ENCODE assay signal across 22 cellular contexts in the genomic region with DNA sequence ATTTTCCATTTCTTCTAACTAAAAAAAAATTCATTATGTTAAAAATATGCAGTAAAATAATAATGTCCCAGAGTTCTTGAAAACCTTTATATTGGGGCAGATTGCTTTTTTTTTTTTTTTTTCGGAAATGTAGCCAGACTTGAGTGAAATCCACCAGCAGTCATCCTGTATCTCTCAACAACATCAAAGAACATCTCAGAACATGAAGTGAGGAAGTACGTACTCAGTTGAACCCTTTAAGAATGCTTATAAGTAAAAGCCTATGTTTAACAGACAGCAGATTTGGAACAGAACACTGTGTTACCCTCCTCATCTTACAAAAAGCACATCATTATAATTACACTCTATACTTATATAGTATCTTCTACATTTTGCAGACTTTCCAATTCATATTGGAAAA. TPM values are rescaled to one million over a fixed set of nuclear protein-coding genes. Genes with fewer than 3 reads are reported as not detected.
DNase-seq lines count a peak whose midpoint lies in the region; ATAC-seq and TF ChIP-seq lines count a peak whose summit lies in the region.
"Had no signal": no experiment of that assay in that cellular context is flagged by ENCODE, and none has a peak within 500 bp of the region (broad histone marks: within the 10 kb centered on the region; RNA-seq: fewer than 3 reads in every experiment).

No MANE protein-coding gene starts in this region.

- H3K79me2 ChIP-seq in KMS-11 (ENCODE audit: insufficient read depth, low read depth), result peaks cover 100% of the 10 kb centered on the region

- POLR2A ChIA-PET in activated CD8-positive, alpha-beta T cell treated with anti-CD3 and anti-CD28 coated beads for 36 hours (lab: Charles Lee), result interaction anchor here (1.0 kb wide), 1 partner anchor 8 kb away, joined by 3 read pairs; no protein-coding TSS in a partner anchor
- POLR2A ChIA-PET in activated CD8-positive, alpha-beta T cell treated with anti-CD3 and anti-CD28 coated beads, Interleukin-2, amount 10 ng/mL, durations not matched to agents 7 days and 5 days (lab: Charles Lee), result no interaction called here
- POLR2A ChIA-PET in activated CD4-positive, alpha-beta memory T cell treated with anti-CD3 and anti-CD28 coated beads, Interleukin-2, amount 10 ng/mL, durations not matched to agents 7 days and 5 days (lab: Charles Lee), result interaction anchor here (1.0 to 1.2 kb wide), 4 partner anchors 8 to 26 kb away, joined by 3 to 9 read pairs (median 4); no protein-coding TSS in a partner anchor
- POLR2A ChIA-PET in naive thymus-derived CD8-positive, alpha-beta T cell (lab: Charles Lee), result interaction anchor here (0.6 to 1.1 kb wide), 3 partner anchors 23 to 396 kb away, joined by 3 to 5 read pairs (median 4); no protein-coding TSS in a partner anchor

- peaks cover 19% of the 10 kb centered on the region for H3K36me3 Mint-ChIP-seq in activated CD8-positive, alpha-beta T cell treated with anti-CD3 and anti-CD28 coated beads for 36 hours (ENCODE audit: low read depth)
- peaks cover 9% of the 10 kb centered on the region for H3K36me3 Mint-ChIP-seq in activated CD8-positive, alpha-beta T cell treated with anti-CD3 and anti-CD28 coated beads, Interleukin-2, amount 10 ng/mL, durations not matched to agents 7 days and 5 days (ENCODE audit: low read depth)
- peaks cover 46% of the 10 kb centered on the region for H3K36me3 Mint-ChIP-seq in activated CD4-positive, alpha-beta memory T cell treated with anti-CD3 and anti-CD28 coated beads, Interleukin-2, amount 10 ng/mL, durations not matched to agents 7 days and 5 days (ENCODE audit: low read depth)
- H3K36me3 Mint-ChIP-seq in naive thymus-derived CD8-positive, alpha-beta T cell, result peaks cover 0 to 5% (median 0%) of the 10 kb centered on the region in 3 donors

- ATAC-seq in activated CD8-positive, alpha-beta T cell treated with anti-CD3 and anti-CD28 coated beads for 36 hours, result no peak
- no peak for ATAC-seq in activated CD8-positive, alpha-beta T cell treated with anti-CD3 and anti-CD28 coated beads, Interleukin-2, amount 10 ng/mL, durations not matched to agents 7 days and 5 days
- ATAC-seq in naive thymus-derived CD8-positive, alpha-beta T cell, result peak; percentile 27 to 78
- ATAC-seq in GM21786 (IDR thresholded peaks at IDR 0.05; ENCODE audit: unreplicated experiment) (no peak), HG02840 (IDR thresholded peaks at IDR 0.05; ENCODE audit: low FRiP score, unreplicated experiment) (no peak)
- ATAC-seq: A549; activated naive CD4-positive, alpha-beta T cell treated with anti-CD3 and anti-CD28 coated beads, Interleukin-2, amount 50 U/mL, for 72 hours; GM12878 had no signal

- peaks cover 9% of the 10 kb centered on the region; the same call in 1 of the 2 replicates for H3K36me3 ChIP-seq in KMS-11 (ENCODE audit: insufficient read depth)

- no peak overlapping the region for H3K4me3 ChIP-seq in KMS-11 (IDR thresholded peaks at IDR 0.05; ENCODE audit: insufficient read depth, low read depth, low read length)
- H3K4me3 ChIP-seq: A549, dorsolateral prefrontal cortex, GM12878, smooth muscle cell had no signal

- intact Hi-C loops in activated CD8-positive, alpha-beta T cell treated with anti-CD3 and anti-CD28 coated beads for 36 hours (cut with micrococcal nuclease), result no loop called here

- no peak overlapping the region for H2AFZ ChIP-seq in KMS-11 (ENCODE audit: low read depth)

- no peak for DNase-seq in activated CD8-positive, alpha-beta T cell treated with anti-CD3 and anti-CD28 coated beads for 36 hours
- DNase-seq in activated CD8-positive, alpha-beta T cell treated with anti-CD3 and anti-CD28 coated beads, Interleukin-2, amount 10 ng/mL, durations not matched to agents 7 days and 5 days, result no peak
- DNase-seq in activated CD4-positive, alpha-beta memory T cell treated with anti-CD3 and anti-CD28 coated beads, Interleukin-2, amount 10 ng/mL, durations not matched to agents 7 days and 5 days, result no peak
- peak in 2 of 10 donors; percentile 20 to 21 for DNase-seq in naive thymus-derived CD8-positive, alpha-beta T cell
- no peak for DNase-seq in DMS153 (lab: John Stamatoyannopoulos, UW)
- DNase-seq: dorsolateral prefrontal cortex; head of caudate nucleus; Kasumi-1; mammary epithelial cell; NCI-H1105; NCI-H2029 treated with DMSO at 0.1 percent for 48 hours; NCI-H2227 treated with DMSO at 0.1 percent for 48 hours; NCI-H748 treated with DMSO at 0.1 percent for 48 hours; stimulated activated CD4-positive, alpha-beta T cell treated with anti-CD3 and anti-CD28 coated beads, Interleukin-2, amount 100 ng/mL, for 24 hours had no signal

- H3K27me3 Mint-ChIP-seq in activated CD8-positive, alpha-beta T cell treated with anti-CD3 and anti-CD28 coated beads for 36 hours, result no peaks in the 10 kb centered on the region
- H3K27me3 Mint-ChIP-seq in activated CD8-positive, alpha-beta T cell treated with anti-CD3 and anti-CD28 coated beads, Interleukin-2, amount 10 ng/mL, durations not matched to agents 7 days and 5 days (ENCODE audit: low read depth), result peaks cover 14% of the 10 kb centered on the region
- H3K27me3 Mint-ChIP-seq in activated CD4-positive, alpha-beta memory T cell treated with anti-CD3 and anti-CD28 coated beads, Interleukin-2, amount 10 ng/mL, durations not matched to agents 7 days and 5 days, result no peaks in the 10 kb centered on the region
- H3K27me3 Mint-ChIP-seq in naive thymus-derived CD8-positive, alpha-beta T cell, result no peaks in the 10 kb centered on the region

- CTCF ChIA-PET in activated CD8-positive, alpha-beta T cell treated with anti-CD3 and anti-CD28 coated beads for 36 hours (lab: Charles Lee), result no interaction called here
- CTCF ChIA-PET in activated CD8-positive, alpha-beta T cell treated with anti-CD3 and anti-CD28 coated beads, Interleukin-2, amount 10 ng/mL, durations not matched to agents 7 days and 5 days (lab: Charles Lee), result no interaction called here
- CTCF ChIA-PET in activated CD4-positive, alpha-beta memory T cell treated with anti-CD3 and anti-CD28 coated beads, Interleukin-2, amount 10 ng/mL, durations not matched to agents 7 days and 5 days (lab: Charles Lee), result interaction anchor here (0.6 to 1.5 kb wide), 2 partner anchors 83 to 286 kb away, joined by 5 read pairs; no protein-coding TSS in a partner anchor

- H4K20me1 ChIP-seq in KMS-11 (ENCODE audit: insufficient read depth), result no peaks in the 10 kb centered on the region

- H3K4me1 ChIP-seq in KMS-11 (ENCODE audit: low read depth, poor library complexity, severe bottlenecking), result peaks cover 74% of the 10 kb centered on the region

- H3K9me3 Mint-ChIP-seq in activated CD8-positive, alpha-beta T cell treated with anti-CD3 and anti-CD28 coated beads for 36 hours, result no peaks in the 10 kb centered on the region
- H3K9me3 Mint-ChIP-seq in activated CD8-positive, alpha-beta T cell treated with anti-CD3 and anti-CD28 coated beads, Interleukin-2, amount 10 ng/mL, durations not matched to agents 7 days and 5 days (ENCODE audit: insufficient read depth), result no peaks in the 10 kb centered on the region
- no peaks in the 10 kb centered on the region for H3K9me3 Mint-ChIP-seq in activated CD4-positive, alpha-beta memory T cell treated with anti-CD3 and anti-CD28 coated beads, Interleukin-2, amount 10 ng/mL, durations not matched to agents 7 days and 5 days
- H3K9me3 Mint-ChIP-seq in naive thymus-derived CD8-positive, alpha-beta T cell, result no peaks in the 10 kb centered on the region
- H3K9me3 Mint-ChIP-seq: activated naive CD4-positive, alpha-beta T cell treated with anti-CD3 and anti-CD28 coated beads, Interleukin-2, amount 50 U/mL, for 72 hours had no signal

- H3K27me3 ChIP-seq in KMS-11 (ENCODE audit: insufficient read depth, low read depth), result no peaks in the 10 kb centered on the region

- H3K9ac ChIP-seq in KMS-11, result peak overlapping the region; percentile 99

- H3K27ac Mint-ChIP-seq in activated CD8-positive, alpha-beta T cell treated with anti-CD3 and anti-CD28 coated beads for 36 hours, result peak overlapping the region; percentile 74
- no peak overlapping the region for H3K27ac Mint-ChIP-seq in activated CD8-positive, alpha-beta T cell treated with anti-CD3 and anti-CD28 coated beads, Interleukin-2, amount 10 ng/mL, durations not matched to agents 7 days and 5 days
- H3K27ac Mint-ChIP-seq in activated CD4-positive, alpha-beta memory T cell treated with anti-CD3 and anti-CD28 coated beads, Interleukin-2, amount 10 ng/mL, durations not matched to agents 7 days and 5 days, result peak overlapping the region; percentile 84
- peak overlapping the region in 8 of 10 donors; percentile 15 to 76 (median 51) for H3K27ac Mint-ChIP-seq in naive thymus-derived CD8-positive, alpha-beta T cell
- H3K27ac Mint-ChIP-seq: activated naive CD4-positive, alpha-beta T cell treated with anti-CD3 and anti-CD28 coated beads, Interleukin-2, amount 50 U/mL, for 72 hours; B cell had no signal

- no peak for TF ChIP-seq CTCF in activated CD8-positive, alpha-beta T cell treated with anti-CD3 and anti-CD28 coated beads for 36 hours (IDR thresholded peaks at IDR 0.05)
- TF ChIP-seq CTCF in KMS-11 (conservative IDR thresholded peaks at IDR 0.05; ENCODE audit: low read depth, low read length), result no peak

- peak overlapping the region; percentile 95 for H3K27ac ChIP-seq in KMS-11
- H3K27ac ChIP-seq: A549 had no signal

- H3K4me1 Mint-ChIP-seq in activated CD8-positive, alpha-beta T cell treated with anti-CD3 and anti-CD28 coated beads for 36 hours (ENCODE audit: low read depth), result peaks cover 61% of the 10 kb centered on the region
- peaks cover 37% of the 10 kb centered on the region for H3K4me1 Mint-ChIP-seq in activated CD8-positive, alpha-beta T cell treated with anti-CD3 and anti-CD28 coated beads, Interleukin-2, amount 10 ng/mL, durations not matched to agents 7 days and 5 days (ENCODE audit: low read depth)
- H3K4me1 Mint-ChIP-seq in activated CD4-positive, alpha-beta memory T cell treated with anti-CD3 and anti-CD28 coated beads, Interleukin-2, amount 10 ng/mL, durations not matched to agents 7 days and 5 days, result peaks cover 63% of the 10 kb centered on the region
- H3K4me1 Mint-ChIP-seq in naive thymus-derived CD8-positive, alpha-beta T cell, result peaks cover 16 to 64% (median 60%) of the 10 kb centered on the region in 4 donors

- peak overlapping the region; percentile 97 for H3K4me2 ChIP-seq in KMS-11
- H3K4me2 ChIP-seq: A549, smooth muscle cell had no signal

- H3K4me3 Mint-ChIP-seq in activated CD8-positive, alpha-beta T cell treated with anti-CD3 and anti-CD28 coated beads for 36 hours, result peak overlapping the region; percentile 24
- H3K4me3 Mint-ChIP-seq in activated CD8-positive, alpha-beta T cell treated with anti-CD3 and anti-CD28 coated beads, Interleukin-2, amount 10 ng/mL, durations not matched to agents 7 days and 5 days, result no peak overlapping the region
- peak overlapping the region; percentile 62 for H3K4me3 Mint-ChIP-seq in activated CD4-positive, alpha-beta memory T cell treated with anti-CD3 and anti-CD28 coated beads, Interleukin-2, amount 10 ng/mL, durations not matched to agents 7 days and 5 days
- H3K4me3 Mint-ChIP-seq in naive thymus-derived CD8-positive, alpha-beta T cell, result peak overlapping the region in 2 of 10 donors; percentile 7
- H3K4me3 Mint-ChIP-seq: B cell had no signal

RNA-seq across cellular contexts. Expression of gene SUPT3H, which starts 51.0 kb away (rescaled TPM):
- total RNA-seq in activated CD8-positive, alpha-beta T cell treated with anti-CD3 and anti-CD28 coated beads for 36 hours, result 10 to 100 TPM; 20.0 to 20.2 TPM
- total RNA-seq in activated CD8-positive, alpha-beta T cell treated with anti-CD3 and anti-CD28 coated beads, Interleukin-2, amount 10 ng/mL, durations not matched to agents 7 days and 5 days, result 1 to 10 TPM; 6.4 to 9.1 TPM
- total RNA-seq in activated CD4-positive, alpha-beta memory T cell treated with anti-CD3 and anti-CD28 coated beads, Interleukin-2, amount 10 ng/mL, durations not matched to agents 7 days and 5 days, result 1 to 10 TPM; 7.4 to 9.7 TPM
- total RNA-seq in naive thymus-derived CD8-positive, alpha-beta T cell, result 10 to 100 TPM; 19.4 to 20.6 TPM
- polyA plus RNA-seq in naive thymus-derived CD8-positive, alpha-beta T cell, result 10 to 100 TPM; 16.9 to 20.8 (median 20.0) TPM

Comparison
In these comparisons a context has a peak if more than half of its experiments do, and no peak if none do; other contexts are left out.
1. ATAC-seq: peak in naive thymus-derived CD8-positive, alpha-beta T cell (2 of 2); none in activated CD8-positive, alpha-beta T cell treated with anti-CD3 and anti-CD28 coated beads for 36 hours (single experiment), activated CD8-positive, alpha-beta T cell treated with anti-CD3 and anti-CD28 coated beads, Interleukin-2, amount 10 ng/mL, durations not matched to agents 7 days and 5 days (single experiment), GM21786 (single experiment) and HG02840 (single experiment).